In genomic region chr5:159910843-159911229, GRCh38 we compare ENCODE assay signal across 1 cellular context.
TF ChIP-seq lines count a peak whose summit lies in the region.

No MANE protein-coding gene starts in this region.

TF ChIP-seq in HepG2, 621 proteins besides CTCF, POLR2A, EP300 and RAD21 (continued from another document):
- TF ChIP-seq ZBTB25 (CRISPR knock-in tag; IDR thresholded peaks at IDR 0.05) (no peak), ZNF784 (CRISPR knock-in tag; IDR thresholded peaks at IDR 0.05; ENCODE audit: borderline replicate concordance) (no peak), SNRNP70 (IDR thresholded peaks at IDR 0.05; ENCODE audit: low read depth, low read length) (no peak), NCOA1 (CRISPR knock-in tag; IDR thresholded peaks at IDR 0.05) (no peak), NFYB (CRISPR knock-in tag; IDR thresholded peaks at IDR 0.05) (no peak), TRAFD1 (CRISPR knock-in tag; IDR thresholded peaks at IDR 0.05; ENCODE audit: borderline replicate concordance) (no peak)
